In genomic region chr20:51469578-51470520, GRCh38 we compare ENCODE assay signal across 10 cellular contexts.
A peak's percentile ranks its signal among the peaks of the same experiment; 100 is the strongest.
DNase-seq lines count a peak whose midpoint lies in the region; ATAC-seq lines count a peak whose summit lies in the region.
"Had no signal": no experiment of that assay in that cellular context is flagged by ENCODE, and none has a peak within 500 bp of the region (broad histone marks: within the 10 kb centered on the region; RNA-seq: fewer than 3 reads in every experiment).

No MANE protein-coding gene starts in this region.

- peak overlapping the region; percentile 68 to 90 (median 79) for H3K27ac Mint-ChIP-seq in naive thymus-derived CD4-positive, alpha-beta T cell
- H3K27ac Mint-ChIP-seq: dendritic cell treated with granulocyte-macrophage colony-stimulating factor and Interleukin-4, amounts not matched to agents 40 ng/mL and 50 ng/mL, for 4 days had no signal

- H3K4me1 ChIP-seq in naive thymus-derived CD4-positive, alpha-beta T cell (ENCODE audit: control insufficient read depth in 2 of 2, insufficient read depth in 2 of 2, low read length in 2 of 2) = peaks cover 9 to 17% of the 10 kb centered on the region in 2 donors

- H3K4me1 Mint-ChIP-seq in naive thymus-derived CD4-positive, alpha-beta T cell = peaks cover 20 to 45% (median 34%) of the 10 kb centered on the region in 7 donors

- H3K27me3 Mint-ChIP-seq in naive thymus-derived CD4-positive, alpha-beta T cell = no peaks in the 10 kb centered on the region
- H3K27me3 Mint-ChIP-seq: dendritic cell treated with granulocyte-macrophage colony-stimulating factor and Interleukin-4, amounts not matched to agents 40 ng/mL and 50 ng/mL, for 4 days had no signal

- H3K36me3 ChIP-seq in naive thymus-derived CD4-positive, alpha-beta T cell (ENCODE audit: control insufficient read depth in 2 of 3, insufficient read depth in 3 of 3, low read length in 3 of 3) = peaks cover 0 to 59% (median 23%) of the 10 kb centered on the region in 3 experiments

- POLR2A ChIA-PET in naive thymus-derived CD4-positive, alpha-beta T cell (lab: Charles Lee) = interaction anchor here (0.9 kb wide), 1 partner anchor 15 kb away, joined by 3 read pairs; no protein-coding TSS in a partner anchor

- no peak for ATAC-seq in naive thymus-derived CD4-positive, alpha-beta T cell
- ATAC-seq in GM21619 (IDR thresholded peaks at IDR 0.05; ENCODE audit: unreplicated experiment) = no peak

- DNase-seq in DMS79 (lab: John Stamatoyannopoulos, UW) = peak; percentile 59
- DNase-seq in NCI-H1105 (lab: John Stamatoyannopoulos, UW) = peak; percentile 87
- peak; percentile 50 for DNase-seq in SK-N-DZ (ENCODE audit: low spot score)
- DNase-seq in naive thymus-derived CD4-positive, alpha-beta T cell = no peak
- no peak for DNase-seq in hippocampal formation (lab: John Stamatoyannopoulos, UW)
- no peak for DNase-seq in HT-29 (ENCODE audit: low spot score)
- DNase-seq: activated CD8-positive, alpha-beta memory T cell treated with anti-CD3 and anti-CD28 coated beads, Interleukin-2, amount 50 U/mL, for 48 hours had no signal

- H3K27me3 ChIP-seq in naive thymus-derived CD4-positive, alpha-beta T cell (ENCODE audit: control insufficient read depth in 2 of 2, insufficient read depth in 2 of 2, low read length in 2 of 2) = no peaks in the 10 kb centered on the region

- intact Hi-C loops in naive thymus-derived CD4-positive, alpha-beta T cell (cut with micrococcal nuclease) = no loop called here

- H3K36me3 Mint-ChIP-seq in naive thymus-derived CD4-positive, alpha-beta T cell = peaks cover 10 to 55% (median 36%) of the 10 kb centered on the region in 5 donors

- no peak overlapping the region for H3K4me3 ChIP-seq in naive thymus-derived CD4-positive, alpha-beta T cell (ENCODE audit: low read length)
- H3K4me3 ChIP-seq: SK-N-MC had no signal

- H3K27ac ChIP-seq in naive thymus-derived CD4-positive, alpha-beta T cell (ENCODE audit: low read depth, low read length) = peak overlapping the region; percentile 7
- H3K27ac ChIP-seq: SK-N-MC had no signal

- peak overlapping the region in 2 of 10 donors; percentile 36 to 69 for H3K4me3 Mint-ChIP-seq in naive thymus-derived CD4-positive, alpha-beta T cell
- H3K4me3 Mint-ChIP-seq: dendritic cell treated with granulocyte-macrophage colony-stimulating factor and Interleukin-4, amounts not matched to agents 40 ng/mL and 50 ng/mL, for 4 days had no signal

- CTCF ChIA-PET in naive thymus-derived CD4-positive, alpha-beta T cell (lab: Charles Lee) = no interaction called here

- H3K9me3 Mint-ChIP-seq in naive thymus-derived CD4-positive, alpha-beta T cell = no peaks in the 10 kb centered on the region
- H3K9me3 Mint-ChIP-seq: dendritic cell treated with granulocyte-macrophage colony-stimulating factor and Interleukin-4, amounts not matched to agents 40 ng/mL and 50 ng/mL, for 4 days had no signal

- no peaks in the 10 kb centered on the region for H3K9me3 ChIP-seq in naive thymus-derived CD4-positive, alpha-beta T cell (ENCODE audit: control insufficient read depth in 2 of 3, low read length in 3 of 3)

Comparison
In these comparisons a context has a peak if more than half of its experiments do, and no peak if none do; other contexts are left out.
1. DNase-seq: peak in DMS79 (single experiment), NCI-H1105 (single experiment) and SK-N-DZ (single experiment); none in naive thymus-derived CD4-positive, alpha-beta T cell (0 of 9), hippocampal formation (0 of 2) and HT-29 (single experiment).